In genomic region chr1:206925116-206925736, GRCh38 we compare ENCODE assay signal across 8 cellular contexts.
DNase-seq lines count a peak whose midpoint lies in the region; ATAC-seq lines count a peak whose summit lies in the region.

No MANE protein-coding gene starts in this region.

- ATAC-seq in GM18861 (IDR thresholded peaks at IDR 0.05; ENCODE audit: unreplicated experiment) = peak; percentile 51
- peak; percentile 35 for ATAC-seq in HG02884 (IDR thresholded peaks at IDR 0.05; ENCODE audit: unreplicated experiment)

- no peak overlapping the region for H3K4me3 ChIP-seq in duodenal mucosa (ENCODE audit: low read depth in 1 of 2, low read length in 2 of 2)

- no peak overlapping the region for H3K9ac ChIP-seq in duodenal mucosa (ENCODE audit: low read depth in 1 of 2, low read length in 2 of 2)

- H3K9me3 ChIP-seq in duodenal mucosa (ENCODE audit: control insufficient read depth in 1 of 2, low read length in 2 of 2) = no peaks in the 10 kb centered on the region

- DNase-seq in AML-193 (lab: John Stamatoyannopoulos, UW) = peak; percentile 14 to 24
- peak; percentile 73 for DNase-seq in RPMI8226
- DNase-seq in stimulated activated CD8-positive, alpha-beta memory T cell treated with anti-CD3 and anti-CD28 coated beads, Interleukin-4, amount 100 ng/mL, for 48 hours = peak; percentile 80
- DNase-seq in SW480 (ENCODE audit: low spot score) = no peak
- no peak for DNase-seq in DMS153 treated with DMSO at 0.1 percent for 48 hours (lab: John Stamatoyannopoulos, UW; ENCODE audit: unreplicated experiment)

- H3K27ac ChIP-seq in duodenal mucosa (ENCODE audit: low read depth, low read length) = peak overlapping the region; percentile 13

- no peaks in the 10 kb centered on the region for H3K27me3 ChIP-seq in duodenal mucosa (ENCODE audit: control insufficient read depth in 1 of 2, insufficient read depth in 2 of 2, low read length in 2 of 2)

- peaks cover 45 to 52% of the 10 kb centered on the region in 2 donors for H3K4me1 ChIP-seq in duodenal mucosa (ENCODE audit: control insufficient read depth in 1 of 2, insufficient read depth in 2 of 2, low read length in 2 of 2)

- peaks cover 0 to 9% of the 10 kb centered on the region in 2 donors for H3K36me3 ChIP-seq in duodenal mucosa (ENCODE audit: control insufficient read depth in 1 of 2, insufficient read depth in 2 of 2, low read length in 2 of 2)

Comparison
In these comparisons a context has a peak if more than half of its experiments do, and no peak if none do; other contexts are left out.
1. DNase-seq: peak in AML-193 (2 of 2), RPMI8226 (single experiment) and stimulated activated CD8-positive, alpha-beta memory T cell treated with anti-CD3 and anti-CD28 coated beads, Interleukin-4, amount 100 ng/mL, for 48 hours (single experiment); none in SW480 (single experiment) and DMS153 treated with DMSO at 0.1 percent for 48 hours (single experiment).